10 cellular contexts compared by ENCODE assay signal in the genomic region with DNA sequence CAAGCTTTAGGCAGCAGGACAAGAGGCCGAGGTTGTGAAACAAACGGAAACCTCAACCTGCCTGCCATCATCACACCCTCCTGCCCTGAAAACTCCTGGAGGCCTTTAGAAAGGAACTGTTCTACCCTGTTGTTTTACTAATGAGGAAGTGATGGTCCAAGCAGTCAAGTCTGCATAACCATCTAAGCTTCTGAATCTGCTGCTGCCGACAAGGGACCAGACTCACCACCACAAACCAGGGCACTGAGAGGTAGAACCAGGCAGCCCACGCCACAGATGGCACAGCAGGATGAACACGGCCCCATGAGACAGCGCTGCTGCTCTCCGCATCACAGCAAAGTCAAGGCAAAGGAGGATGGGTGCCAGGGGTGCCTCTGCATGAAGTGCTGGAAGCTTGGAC.
A peak's percentile ranks its signal among the peaks of the same experiment; 100 is the strongest.
DNase-seq lines count a peak whose midpoint lies in the region; ATAC-seq lines count a peak whose summit lies in the region.
"Had no signal": no experiment of that assay in that cellular context is flagged by ENCODE, and none has a peak within 500 bp of the region (broad histone marks: within the 10 kb centered on the region; RNA-seq: fewer than 3 reads in every experiment).

No MANE protein-coding gene starts in this region.

- H3K36me3 ChIP-seq in thymus (ENCODE audit: control insufficient read depth, insufficient read depth): peaks cover 39% of the 10 kb centered on the region

- H3K4me1 ChIP-seq in thymus (ENCODE audit: control insufficient read depth, insufficient read depth, low read length): peaks cover 35% of the 10 kb centered on the region

- peak overlapping the region; percentile 59 for H3K4me3 Mint-ChIP-seq in stimulated activated naive CD8-positive, alpha-beta T cell treated with anti-CD3 and anti-CD28 coated beads, Interleukin-15, Interleukin-2, amounts not matched to agents 100 ng/mL and 50 ng/mL, for 24 hours
- H3K4me3 Mint-ChIP-seq in T-cell: peak overlapping the region; percentile 25 to 67 (median 26)

- no peak overlapping the region for H3K4me3 ChIP-seq in thymus (ENCODE audit: low read length)

- CTCF ChIA-PET in T-cell (lab: Charles Lee): interaction anchor here (0.5 to 2.2 kb wide), 6 partner anchors 18 to 63 kb away, joined by 3 to 12 read pairs (median 5); no protein-coding TSS in a partner anchor

- no peaks in the 10 kb centered on the region for H3K27me3 Mint-ChIP-seq in stimulated activated naive CD8-positive, alpha-beta T cell treated with anti-CD3 and anti-CD28 coated beads, Interleukin-15, Interleukin-2, amounts not matched to agents 100 ng/mL and 50 ng/mL, for 24 hours
- H3K27me3 Mint-ChIP-seq in T-cell: no peaks in the 10 kb centered on the region

- no peaks in the 10 kb centered on the region for H3K27me3 ChIP-seq in thymus (ENCODE audit: control insufficient read depth, insufficient read depth)

- no peaks in the 10 kb centered on the region for H3K9me3 Mint-ChIP-seq in stimulated activated naive CD8-positive, alpha-beta T cell treated with anti-CD3 and anti-CD28 coated beads, Interleukin-15, Interleukin-2, amounts not matched to agents 100 ng/mL and 50 ng/mL, for 24 hours
- H3K9me3 Mint-ChIP-seq in T-cell: no peaks in the 10 kb centered on the region

- peaks cover 13% of the 10 kb centered on the region for H3K4me1 Mint-ChIP-seq in stimulated activated naive CD8-positive, alpha-beta T cell treated with anti-CD3 and anti-CD28 coated beads, Interleukin-15, Interleukin-2, amounts not matched to agents 100 ng/mL and 50 ng/mL, for 24 hours (ENCODE audit: low read depth)
- H3K4me1 Mint-ChIP-seq in T-cell: peaks cover 94 to 97% (median 97%) of the 10 kb centered on the region in 3 donors

- POLR2A ChIA-PET in T-cell (lab: Charles Lee): interaction anchor here (0.6 to 1.6 kb wide), 8 partner anchors 10 to 68 kb away, joined by 3 to 14 read pairs (median 4); no protein-coding TSS in a partner anchor

- peaks cover 87% of the 10 kb centered on the region for H3K36me3 Mint-ChIP-seq in stimulated activated naive CD8-positive, alpha-beta T cell treated with anti-CD3 and anti-CD28 coated beads, Interleukin-15, Interleukin-2, amounts not matched to agents 100 ng/mL and 50 ng/mL, for 24 hours (ENCODE audit: low read depth)
- H3K36me3 Mint-ChIP-seq in T-cell: peaks cover 47% of the 10 kb centered on the region

- 43% methylated on average over 7 of the region's 7 CpGs for WGBS in thymus

- H3K27ac ChIP-seq in thymus (ENCODE audit: low read depth): peak overlapping the region; percentile 37

- peak overlapping the region; percentile 90 for H3K27ac Mint-ChIP-seq in stimulated activated naive CD8-positive, alpha-beta T cell treated with anti-CD3 and anti-CD28 coated beads, Interleukin-15, Interleukin-2, amounts not matched to agents 100 ng/mL and 50 ng/mL, for 24 hours
- peak overlapping the region; percentile 88 to 92 for H3K27ac Mint-ChIP-seq in T-cell

- no peaks in the 10 kb centered on the region for H3K9me3 ChIP-seq in thymus (ENCODE audit: control insufficient read depth)

- intact Hi-C loops in head of caudate nucleus (cut with DNase I): no loop called here

- ATAC-seq in stimulated activated naive CD8-positive, alpha-beta T cell treated with anti-CD3 and anti-CD28 coated beads, Interleukin-15, Interleukin-2, amounts not matched to agents 100 U/mL and 50 U/mL, for 24 hours: no peak
- ATAC-seq in HG02885 (IDR thresholded peaks at IDR 0.05; ENCODE audit: poor library complexity, unreplicated experiment): peak; percentile 41
- peak in 3 of 4 experiments; percentile 10 to 36 (median 14) for ATAC-seq in T-cell (replicated peaks in 1 of 4)

- no peak for DNase-seq in stimulated activated naive CD8-positive, alpha-beta T cell treated with anti-CD3 and anti-CD28 coated beads, Interleukin-15, Interleukin-2, amounts not matched to agents 100 U/mL and 50 U/mL, for 24 hours
- DNase-seq in T-cell (peak in 1 of 34 experiments; percentile 26), AG20443 (ENCODE audit: low spot score) (no peak), head of caudate nucleus (no peak), NCI-H446 treated with DMSO at 0.1 percent for 48 hours (lab: John Stamatoyannopoulos, UW) (no peak)
- DNase-seq: DMS 273 treated with DMSO at 0.1 percent for 48 hours, RPMI8226 had no signal
